ENCODE assay signal across 5 cellular contexts in the genomic region with DNA sequence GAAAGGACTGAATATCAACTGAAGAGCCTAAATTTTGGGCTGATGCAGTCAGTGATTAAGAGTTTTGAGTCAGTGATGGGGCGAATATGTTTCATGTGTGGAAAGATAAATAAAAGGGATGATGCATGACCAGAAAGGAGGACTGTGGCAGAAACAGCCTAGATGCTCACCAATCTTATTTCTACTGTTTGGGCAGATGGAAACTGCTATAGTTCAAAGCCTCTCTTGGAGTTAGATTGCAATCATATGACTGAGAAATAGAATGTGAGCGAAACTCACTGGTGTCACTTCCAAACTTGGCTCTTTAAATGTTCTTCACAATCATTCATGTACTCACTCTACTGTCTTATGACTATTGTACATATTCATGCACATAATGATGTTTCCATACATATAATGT.
"Had no signal": no experiment of that assay in that cellular context is flagged by ENCODE, and none has a peak within 500 bp of the region (broad histone marks: within the 10 kb centered on the region; RNA-seq: fewer than 3 reads in every experiment).

No MANE protein-coding gene starts in this region.

- H3K27ac Mint-ChIP-seq: H9 had no signal

- H3K4me3 Mint-ChIP-seq: H9 had no signal

- H2AFZ ChIP-seq: GM23248 had no signal

- ATAC-seq: K562 had no signal

- DNase-seq: GM23248, H9, HCEC 1CT, IMR-90 had no signal

- H3K4me3 ChIP-seq: GM23248, K562 had no signal

- H3K27ac ChIP-seq: GM23248 had no signal

- H3K9me3 Mint-ChIP-seq: H9 had no signal
